In the genomic region with DNA sequence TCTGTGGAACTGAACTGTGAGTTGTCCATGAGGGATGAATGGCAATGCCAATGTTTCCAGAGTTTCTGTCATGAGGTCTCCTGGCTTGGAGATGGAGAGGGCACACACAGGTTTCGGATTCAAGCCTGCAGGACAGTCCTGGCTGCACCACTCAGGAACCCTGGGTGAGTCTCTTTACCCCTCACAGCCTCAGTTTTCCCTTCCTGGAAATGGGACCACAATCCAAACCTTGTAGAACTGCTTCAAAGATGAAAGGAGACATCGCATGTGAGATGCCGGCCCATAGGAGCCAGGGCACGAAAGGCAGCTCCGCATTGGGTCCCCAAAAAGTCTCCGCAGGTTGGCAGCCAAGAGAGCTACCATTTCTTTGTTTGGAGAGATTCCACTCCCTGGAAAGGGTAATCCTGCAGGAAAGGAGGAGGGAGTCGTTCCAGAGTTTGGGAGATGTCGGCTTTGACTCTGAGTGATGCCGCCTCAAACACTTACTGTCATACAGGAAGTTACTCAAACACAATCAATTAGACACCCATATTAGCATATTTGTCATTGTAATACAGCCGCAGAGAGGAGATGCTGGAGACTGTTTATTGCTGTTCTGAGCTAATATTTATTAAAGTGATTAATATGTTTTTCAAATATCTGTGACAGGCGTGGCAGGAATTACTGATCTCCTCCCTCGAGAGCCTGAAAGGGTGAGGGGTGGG, we compare ENCODE assay signal across 20 cellular contexts.
"Had no signal": no experiment of that assay in that cellular context is flagged by ENCODE, and none has a peak within 500 bp of the region (broad histone marks: within the 10 kb centered on the region; RNA-seq: fewer than 3 reads in every experiment).

No MANE protein-coding gene starts in this region.

- H3K4me1 Mint-ChIP-seq: immature natural killer cell; stimulated activated effector memory CD8-positive, alpha-beta T cell treated with anti-CD3 and anti-CD28 coated beads, Interleukin-12 subunit alpha, Interleukin-12 subunit beta, amount 100 ng/mL, for 72 hours had no signal

- H3K27me3 ChIP-seq: neutrophil, stomach had no signal

- DNase-seq: effector memory CD4-positive, alpha-beta T cell; esophagus squamous epithelium; foreskin fibroblast; immature natural killer cell; left cardiac atrium; left ventricle myocardium inferior; lower lobe of right lung; mesenchymal stem cell; midbrain; right cardiac atrium; stimulated activated CD4-positive, alpha-beta T cell treated with anti-CD3 and anti-CD28 coated beads, Interleukin-4, amount 100 ng/mL, for 1 hour; stimulated activated CD8-positive, alpha-beta memory T cell treated with anti-CD3 and anti-CD28 coated beads, Interleukin-4, amount 100 ng/mL, for 48 hours; stomach; trophoblast cell had no signal

- H3K9me3 ChIP-seq: esophagus squamous epithelium, gastroesophageal sphincter, lower lobe of right lung, neutrophil, stomach had no signal

- H3K4me3 Mint-ChIP-seq: immature natural killer cell; natural killer cell treated with Interleukin-12 subunit alpha and Interleukin-12 subunit beta and Interleukin-15 and Interleukin-18, amount 100 ng/mL, for 72 hours; stimulated activated effector memory CD8-positive, alpha-beta T cell treated with anti-CD3 and anti-CD28 coated beads, Interleukin-12 subunit alpha, Interleukin-12 subunit beta, amount 100 ng/mL, for 72 hours had no signal

- H3K4me3 ChIP-seq: esophagus squamous epithelium, gastroesophageal sphincter, left ventricle myocardium inferior, lower lobe of right lung, stomach had no signal

- H3K27ac Mint-ChIP-seq: immature natural killer cell; natural killer cell treated with Interleukin-12 subunit alpha and Interleukin-12 subunit beta and Interleukin-15 and Interleukin-18, amount 100 ng/mL, for 72 hours; stimulated activated effector memory CD8-positive, alpha-beta T cell treated with anti-CD3 and anti-CD28 coated beads, Interleukin-12 subunit alpha, Interleukin-12 subunit beta, amount 100 ng/mL, for 72 hours had no signal

- H3K4me1 ChIP-seq: left ventricle myocardium inferior, lower lobe of right lung had no signal

- H3K27ac ChIP-seq: left ventricle myocardium inferior, lower lobe of right lung, neutrophil, stomach had no signal

- ATAC-seq: left cardiac atrium; lower lobe of right lung; natural killer cell treated with Interleukin-12 subunit alpha and Interleukin-12 subunit beta and Interleukin-15 and Interleukin-18, amount 100 ng/mL, for 72 hours; right cardiac atrium; stimulated activated effector memory CD8-positive, alpha-beta T cell treated with anti-CD3 and anti-CD28 coated beads, Interleukin-12 subunit alpha, Interleukin-12 subunit beta, amount 100 ng/mL, for 72 hours had no signal

- H3K36me3 ChIP-seq: esophagus squamous epithelium, gastroesophageal sphincter, left ventricle myocardium inferior, lower lobe of right lung, neutrophil, stomach had no signal

- H3K36me3 Mint-ChIP-seq: immature natural killer cell; natural killer cell treated with Interleukin-12 subunit alpha and Interleukin-12 subunit beta and Interleukin-15 and Interleukin-18, amount 100 ng/mL, for 72 hours; stimulated activated effector memory CD8-positive, alpha-beta T cell treated with anti-CD3 and anti-CD28 coated beads, Interleukin-12 subunit alpha, Interleukin-12 subunit beta, amount 100 ng/mL, for 72 hours had no signal

- FAIRE-seq: endometrium, keratinocyte had no signal

- H3K9me3 Mint-ChIP-seq: immature natural killer cell; natural killer cell treated with Interleukin-12 subunit alpha and Interleukin-12 subunit beta and Interleukin-15 and Interleukin-18, amount 100 ng/mL, for 72 hours; stimulated activated effector memory CD8-positive, alpha-beta T cell treated with anti-CD3 and anti-CD28 coated beads, Interleukin-12 subunit alpha, Interleukin-12 subunit beta, amount 100 ng/mL, for 72 hours had no signal
